In the genomic region with DNA sequence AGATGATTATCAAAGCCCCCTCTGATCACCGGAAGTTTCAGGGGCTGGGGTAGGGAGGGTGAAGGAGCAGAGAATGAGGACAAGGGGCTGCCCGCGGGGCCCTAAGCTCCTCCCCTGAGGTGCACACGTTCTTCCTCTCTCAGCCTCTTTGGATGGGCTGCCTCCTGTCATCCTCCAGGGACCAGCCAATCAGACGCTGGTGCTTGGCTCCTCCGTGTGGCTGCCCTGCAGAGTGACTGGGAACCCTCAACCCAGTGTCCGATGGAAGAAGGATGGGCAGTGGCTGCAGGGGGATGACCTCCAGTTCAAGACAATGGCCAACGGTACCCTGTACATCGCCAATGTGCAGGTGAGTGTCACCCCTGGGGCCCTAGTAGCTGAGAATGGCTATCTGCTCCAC, we compare ENCODE assay signal across 18 cellular contexts. TPM values are rescaled to one million over a fixed set of nuclear protein-coding genes. Genes with fewer than 3 reads are reported as not detected.
DNase-seq lines count a peak whose midpoint lies in the region; ATAC-seq and TF ChIP-seq lines count a peak whose summit lies in the region.
"Had no signal": no experiment of that assay in that cellular context is flagged by ENCODE, and none has a peak within 500 bp of the region (broad histone marks: within the 10 kb centered on the region; RNA-seq: fewer than 3 reads in every experiment).

No MANE protein-coding gene starts in this region.

- DNase-seq in GM23338 (ENCODE audit: low spot score), result peak; percentile 66
- peak; percentile 68 for DNase-seq in Karpas-422
- DNase-seq in endodermal cell, result peak; percentile 79
- DNase-seq in osteoblast (ENCODE audit: insufficient read length, low spot score, missing footprints), result peak; percentile 85
- DNase-seq in activated T-cell treated with anti-CD3 and anti-CD28 coated beads, Interleukin-2, amount 50 U/mL, for 72 hours, result no peak
- no peak for DNase-seq in GM19238 (ENCODE audit: insufficient read length, low spot score)
- DNase-seq in H4 (ENCODE audit: low spot score), result no peak
- DNase-seq: CD4-positive, CD25-positive, alpha-beta regulatory T cell; DMS53; Kasumi-1; NCI-H1105; NCI-H1694; NCI-H2107; NCI-H2227 treated with DMSO at 0.1 percent for 48 hours; NCI-H524 treated with DMSO at 0.1 percent for 48 hours; Peyer's patch; SK-N-SH had no signal

- H3K27ac Mint-ChIP-seq in GM23338, result no peak overlapping the region
- H3K27ac Mint-ChIP-seq in endodermal cell, result no peak overlapping the region
- no peak overlapping the region for H3K27ac Mint-ChIP-seq in activated T-cell treated with anti-CD3 and anti-CD28 coated beads, Interleukin-2, amount 50 U/mL, for 72 hours
- H3K27ac Mint-ChIP-seq: CD4-positive, CD25-positive, alpha-beta regulatory T cell had no signal

- H3K4me3 Mint-ChIP-seq in GM23338, result no peak overlapping the region
- no peak overlapping the region for H3K4me3 Mint-ChIP-seq in endodermal cell
- no peak overlapping the region for H3K4me3 Mint-ChIP-seq in activated T-cell treated with anti-CD3 and anti-CD28 coated beads, Interleukin-2, amount 50 U/mL, for 72 hours

- H3K9me3 ChIP-seq in Karpas-422 (ENCODE audit: low read length) (no peaks in the 10 kb centered on the region), endodermal cell (ENCODE audit: control insufficient read depth, low read length) (no peaks in the 10 kb centered on the region), osteoblast (ENCODE audit: low read depth, low read length) (no peaks in the 10 kb centered on the region)
- H3K9me3 ChIP-seq: Peyer's patch, SK-N-SH had no signal

- H4K20me1 ChIP-seq in GM23338 (replicated peaks; ENCODE audit: insufficient read depth), result peaks cover 5% of the 10 kb centered on the region; the same call in 1 of the 2 replicates
- H4K20me1 ChIP-seq in Karpas-422 (ENCODE audit: insufficient read depth, low read depth, low read length), result no peaks in the 10 kb centered on the region
- H4K20me1 ChIP-seq in osteoblast (ENCODE audit: insufficient read depth, low read length), result no peaks in the 10 kb centered on the region

- H3K27me3 Mint-ChIP-seq in GM23338 (ENCODE audit: insufficient read depth, low read depth, poor library complexity) (peaks cover 89% of the 10 kb centered on the region), endodermal cell (ENCODE audit: insufficient read depth) (peaks cover 83% of the 10 kb centered on the region)
- peaks cover 78% of the 10 kb centered on the region for H3K27me3 Mint-ChIP-seq in activated T-cell treated with anti-CD3 and anti-CD28 coated beads, Interleukin-2, amount 50 U/mL, for 72 hours (ENCODE audit: low read depth)

- H3K9ac ChIP-seq in Karpas-422 (ENCODE audit: low read length) (no peak overlapping the region), endodermal cell (ENCODE audit: extremely low read depth, low read length, poor library complexity, severe bottlenecking) (no peak overlapping the region)
- H3K9ac ChIP-seq: SK-N-SH had no signal

- peak in 1 of 2 experiments; percentile 44; a peak in 3 of 4 replicates for TF ChIP-seq CTCF in GM23338 (conservative IDR thresholded peaks at IDR 0.05; ENCODE audit: low read depth in 2 of 2)
- peak; percentile 24 for TF ChIP-seq CTCF in endodermal cell (conservative IDR thresholded peaks at IDR 0.05)
- no peak for TF ChIP-seq CTCF in osteoblast (IDR thresholded peaks at IDR 0.05; ENCODE audit: extremely low read depth, low read depth, low read length)

- H3K36me3 Mint-ChIP-seq in GM23338 (ENCODE audit: low read depth) (no peaks in the 10 kb centered on the region), endodermal cell (ENCODE audit: low read depth) (no peaks in the 10 kb centered on the region)
- no peaks in the 10 kb centered on the region for H3K36me3 Mint-ChIP-seq in activated T-cell treated with anti-CD3 and anti-CD28 coated beads, Interleukin-2, amount 50 U/mL, for 72 hours (ENCODE audit: insufficient read depth in 2 of 2)
- H3K36me3 Mint-ChIP-seq: CD4-positive, CD25-positive, alpha-beta regulatory T cell had no signal

- no peak overlapping the region for H3K27ac ChIP-seq in GM23338 (ENCODE audit: low read depth)
- no peak overlapping the region for H3K27ac ChIP-seq in Karpas-422 (ENCODE audit: low read length)
- H3K27ac ChIP-seq in endodermal cell (ENCODE audit: low read depth, low read length), result no peak overlapping the region
- no peak overlapping the region for H3K27ac ChIP-seq in osteoblast (ENCODE audit: low read depth, low read length)
- H3K27ac ChIP-seq: Peyer's patch had no signal

- H3K9me2 ChIP-seq in GM23338 (ENCODE audit: insufficient read depth) (no peaks in the 10 kb centered on the region), Karpas-422 (replicated peaks; ENCODE audit: insufficient read depth, low read length) (no peaks in the 10 kb centered on the region)
- H3K9me2 ChIP-seq: SK-N-SH had no signal

- H3K79me2 ChIP-seq in GM23338 (replicated peaks; ENCODE audit: insufficient read depth) (no peaks in the 10 kb centered on the region), Karpas-422 (ENCODE audit: low read length) (no peaks in the 10 kb centered on the region), osteoblast (ENCODE audit: insufficient read depth, low read length) (no peaks in the 10 kb centered on the region)

- H2AFZ ChIP-seq in GM23338 (0 out of 2 replicates have a peak overlapping the region, but pooled peaks have one; percentile 38), Karpas-422 (ENCODE audit: low read length) (peak overlapping the region; percentile 71; the same call in 1 of the 2 replicates), osteoblast (ENCODE audit: low read length) (no peak overlapping the region)

- peaks cover 13% of the 10 kb centered on the region; the same call in 1 of the 2 replicates for H3K4me1 ChIP-seq in GM23338 (ENCODE audit: insufficient read depth)
- peaks cover 5% of the 10 kb centered on the region for H3K4me1 ChIP-seq in Karpas-422 (ENCODE audit: low read length)
- no peaks in the 10 kb centered on the region for H3K4me1 ChIP-seq in endodermal cell (ENCODE audit: control insufficient read depth, insufficient read depth, low read length)
- H3K4me1 ChIP-seq in osteoblast (ENCODE audit: insufficient read depth, low read length), result no peaks in the 10 kb centered on the region

- H3K27me3 ChIP-seq in GM23338 (ENCODE audit: insufficient read depth) (peaks cover 90% of the 10 kb centered on the region), Karpas-422 (ENCODE audit: low read length) (no peaks in the 10 kb centered on the region), endodermal cell (ENCODE audit: control insufficient read depth, insufficient read depth, low read length, poor library complexity, severe bottlenecking) (peaks cover 87% of the 10 kb centered on the region), osteoblast (ENCODE audit: insufficient read depth, low read length) (peaks cover 63% of the 10 kb centered on the region)

- no peak overlapping the region for H3K4me3 ChIP-seq in GM23338
- peak overlapping the region; percentile 34; the same call in 1 of the 2 replicates for H3K4me3 ChIP-seq in Karpas-422 (ENCODE audit: low read length)
- H3K4me3 ChIP-seq in endodermal cell (ENCODE audit: low read length), result no peak overlapping the region
- no peak overlapping the region for H3K4me3 ChIP-seq in osteoblast (ENCODE audit: insufficient read depth, low read length)
- H3K4me3 ChIP-seq: Peyer's patch had no signal

- H3K4me2 ChIP-seq in GM23338 (no peak overlapping the region), Karpas-422 (ENCODE audit: low read depth, low read length, poor library complexity, severe bottlenecking) (peak overlapping the region; percentile 38), osteoblast (ENCODE audit: insufficient read depth, low read length) (no peak overlapping the region)
- H3K4me2 ChIP-seq: SK-N-SH had no signal

- H3K4me1 Mint-ChIP-seq in GM23338 (peaks cover 35% of the 10 kb centered on the region), endodermal cell (peaks cover 8% of the 10 kb centered on the region)
- H3K4me1 Mint-ChIP-seq in activated T-cell treated with anti-CD3 and anti-CD28 coated beads, Interleukin-2, amount 50 U/mL, for 72 hours (ENCODE audit: low read depth), result peaks cover 32% of the 10 kb centered on the region

- no peaks in the 10 kb centered on the region for H3F3A ChIP-seq in GM23338 (replicated peaks; ENCODE audit: low read depth)

- no peaks in the 10 kb centered on the region for H3K9me3 Mint-ChIP-seq in GM23338
- H3K9me3 Mint-ChIP-seq in endodermal cell, result no peaks in the 10 kb centered on the region
- no peaks in the 10 kb centered on the region for H3K9me3 Mint-ChIP-seq in activated T-cell treated with anti-CD3 and anti-CD28 coated beads, Interleukin-2, amount 50 U/mL, for 72 hours

- H3K36me3 ChIP-seq in GM23338 (ENCODE audit: insufficient read depth) (no peaks in the 10 kb centered on the region), Karpas-422 (ENCODE audit: insufficient read depth, low read length) (no peaks in the 10 kb centered on the region), endodermal cell (ENCODE audit: control insufficient read depth, insufficient read depth, low read length) (no peaks in the 10 kb centered on the region), osteoblast (ENCODE audit: insufficient read depth, low read length) (no peaks in the 10 kb centered on the region)
- H3K36me3 ChIP-seq: Peyer's patch had no signal

- ATAC-seq in GM23338, result peak; percentile 15
- no peak for ATAC-seq in activated T-cell treated with anti-CD3 and anti-CD28 coated beads, Interleukin-2, amount 50 U/mL, for 72 hours (replicated peaks in 1 of 2)
- ATAC-seq: Right ventricle myocardium inferior had no signal

- 45 to 56% methylated on average over 5 to 9 of the region's 9 CpGs for WGBS in endodermal cell (ENCODE audit: insufficient coverage in 1 of 2, insufficient read length in 1 of 2), 2 experiments

RNA-seq across cellular contexts. Expression of gene ROBO3, which starts 7.5 kb away (rescaled TPM):
- total RNA-seq in GM23338 (2014; rRNA removed; shearing (Covaris generic)), result 8.0 and 17.0 TPM in 2 replicates
- polyA plus RNA-seq in GM23338 (2016; fragmentation: Nextera tagmentation; extraction: Ambion mirVana), result 21.0 and 21.4 TPM in 2 replicates
- 6.6 and 13.8 TPM in 2 replicates for total RNA-seq in Karpas-422 (2014; rRNA removed; shearing (Covaris generic); ENCODE audit: low replicate concordance)
- total RNA-seq in endodermal cell (10 to 100 TPM; 15.3 to 16.2 TPM), osteoblast (12.7 and 18.1 TPM in 2 replicates)
- polyA plus RNA-seq in endodermal cell (2013, experiment 1 of 2), result 115 TPM
- polyA plus RNA-seq in endodermal cell (2013, experiment 2 of 2), result 77.1 TPM
- 10 to 100 TPM; 21.5 to 26.6 TPM for total RNA-seq in activated T-cell treated with anti-CD3 and anti-CD28 coated beads, Interleukin-2, amount 50 U/mL, for 72 hours
- 8.9 and 9.4 TPM in 2 replicates for total RNA-seq in H4 (2014; rRNA removed; shearing (Covaris generic))

RNA-seq across cellular contexts. Expression of gene ROBO4, which starts 24.9 kb away (rescaled TPM):
- not detected in 2 replicates for total RNA-seq in GM23338 (2014; rRNA removed; shearing (Covaris generic))
- polyA plus RNA-seq in GM23338 (2016; fragmentation: Nextera tagmentation; extraction: Ambion mirVana), result 0.28 TPM in 1 of 2 replicates, not detected in the other
- not detected in 2 replicates for total RNA-seq in Karpas-422 (2014; rRNA removed; shearing (Covaris generic); ENCODE audit: low replicate concordance)
- total RNA-seq in endodermal cell, result under 1 TPM in 1 of 2 donors, not detected in 1; 0.59 TPM
- polyA plus RNA-seq in endodermal cell (2013, experiment 1 of 2), result 0.04 TPM
- not detected for polyA plus RNA-seq in endodermal cell (2013, experiment 2 of 2)
- 0.36 and 0.59 TPM in 2 replicates for total RNA-seq in osteoblast
- total RNA-seq in activated T-cell treated with anti-CD3 and anti-CD28 coated beads, Interleukin-2, amount 50 U/mL, for 72 hours, result not detected
- total RNA-seq in H4 (2014; rRNA removed; shearing (Covaris generic)), result 0.06 TPM in 1 of 2 replicates, not detected in the other

RNA-seq across cellular contexts. Expression of gene HEPN1, which starts 46.3 kb away (rescaled TPM):
- total RNA-seq in GM23338 (2014; rRNA removed; shearing (Covaris generic)), result not detected in 2 replicates
- not detected in 2 replicates for polyA plus RNA-seq in GM23338 (2016; fragmentation: Nextera tagmentation; extraction: Ambion mirVana)
- not detected in 2 replicates for total RNA-seq in Karpas-422 (2014; rRNA removed; shearing (Covaris generic); ENCODE audit: low replicate concordance)
- total RNA-seq in endodermal cell (not detected), osteoblast (under 0.01 TPM in 1 of 2 replicates, not detected in the other)
- polyA plus RNA-seq in endodermal cell (2013, experiment 1 of 2), result not detected
- polyA plus RNA-seq in endodermal cell (2013, experiment 2 of 2), result not detected
- not detected for total RNA-seq in activated T-cell treated with anti-CD3 and anti-CD28 coated beads, Interleukin-2, amount 50 U/mL, for 72 hours
- total RNA-seq in H4 (2014; rRNA removed; shearing (Covaris generic)), result not detected in 2 replicates
- total RNA-seq: CD4-positive, CD25-positive, alpha-beta regulatory T cell; Peyer's patch; Right ventricle myocardium inferior had no signal
- polyA plus RNA-seq: CD4-positive, CD25-positive, alpha-beta regulatory T cell; SK-N-SH had no signal

Comparison
In these comparisons a context has a peak if more than half of its experiments do, and no peak if none do; other contexts are left out.
1. DNase-seq: peak in GM23338 (single experiment), Karpas-422 (single experiment), endodermal cell (single experiment) and osteoblast (single experiment); none in activated T-cell treated with anti-CD3 and anti-CD28 coated beads, Interleukin-2, amount 50 U/mL, for 72 hours (0 of 2), GM19238 (single experiment) and H4 (single experiment).